In the genomic region with DNA sequence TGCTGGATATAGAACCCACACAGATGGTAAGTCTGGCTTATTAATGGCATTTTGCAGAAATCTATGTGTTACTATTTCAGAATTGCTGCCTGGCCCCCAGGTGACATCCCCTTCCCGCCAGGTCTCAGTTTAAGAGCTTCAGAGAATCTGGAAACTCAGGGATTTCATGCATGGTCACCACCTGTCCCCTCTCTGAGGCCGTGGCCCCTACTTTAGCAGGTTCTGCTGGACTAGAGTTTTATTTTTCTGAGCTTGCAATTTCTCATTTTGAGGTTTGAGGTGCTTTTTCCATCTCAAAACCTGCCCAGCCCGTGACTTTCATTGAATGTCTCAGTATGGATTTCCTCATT, we compare ENCODE assay signal across 33 cellular contexts.
"Had no signal": no experiment of that assay in that cellular context is flagged by ENCODE, and none has a peak within 500 bp of the region (broad histone marks: within the 10 kb centered on the region; RNA-seq: fewer than 3 reads in every experiment).

No MANE protein-coding gene starts in this region.

- ATAC-seq: activated CD8-positive, alpha-beta T cell treated with anti-CD3 and anti-CD28 coated beads for 36 hours; activated naive CD4-positive, alpha-beta T cell treated with anti-CD3 and anti-CD28 coated beads, Interleukin-2, amount 50 U/mL, for 72 hours; activated T-cell treated with anti-CD3 and anti-CD28 coated beads, Interleukin-2, amount 50 U/mL, for 4 hours; activated T-cell treated with anti-CD3 and anti-CD28 coated beads, Interleukin-2, amount 50 U/mL, for 72 hours; activated T-helper 17 cell treated with anti-CD3 and anti-CD28 coated beads, Interleukin-2, amount 50 U/mL, for 72 hours; body of pancreas had no signal

- H3K27ac Mint-ChIP-seq: activated B cell treated with CpG ODN at 0.5 μM for 24 hours; activated CD4-positive, alpha-beta memory T cell treated with anti-CD3 and anti-CD28 coated beads for 36 hours; activated CD4-positive, alpha-beta T cell treated with anti-CD3 and anti-CD28 coated beads, Interleukin-2, amount 10 ng/mL, durations not matched to agents 24 days and 14 days; activated CD8-positive, alpha-beta T cell treated with anti-CD3 and anti-CD28 coated beads for 36 hours; activated naive CD4-positive, alpha-beta T cell treated with anti-CD3 and anti-CD28 coated beads for 36 hours; activated naive CD4-positive, alpha-beta T cell treated with anti-CD3 and anti-CD28 coated beads, Interleukin-2, amount 50 U/mL, for 72 hours; activated naive CD8-positive, alpha-beta T cell treated with anti-CD3 and anti-CD28 coated beads for 36 hours; activated T-cell treated with anti-CD3 and anti-CD28 coated beads, Interleukin-2, amount 50 U/mL, for 72 hours; activated T-helper 1 cell treated with anti-CD3 and anti-CD28 coated beads, Interleukin-12 subunit alpha, Interleukin-12 subunit beta, Interleukin-2, Interleukin-4 antibody, amounts not matched to agents 30 ng/mL and 10 ng/mL and 1 ng/mL, durations not matched to agents 14 hours and 24 hours and 36 hours; activated T-helper 17 cell treated with anti-CD3 and anti-CD28 coated beads, Interleukin-2, amount 50 U/mL, for 72 hours; T-helper 1 cell treated with Interleukin-12 subunit alpha and Interleukin-12 subunit beta and Interleukin-4 antibody, amounts not matched to agents 30 μg/mL and 1 μg/mL, for 36 hours; T-helper 2 cell treated with Interferon-gamma antibody and Interleukin-4, amounts not matched to agents 5 μg/mL and 100 μg/mL, for 36 hours had no signal

- H3K4me1 Mint-ChIP-seq: activated B cell treated with CpG ODN at 0.5 μM for 24 hours; activated naive CD8-positive, alpha-beta T cell treated with anti-CD3 and anti-CD28 coated beads for 36 hours had no signal

- H3K27me3 Mint-ChIP-seq: activated naive CD8-positive, alpha-beta T cell treated with anti-CD3 and anti-CD28 coated beads for 36 hours; activated T-helper 17 cell treated with anti-CD3 and anti-CD28 coated beads, Interleukin-2, amount 50 U/mL, for 72 hours had no signal

- H3K4me3 Mint-ChIP-seq: activated B cell treated with CpG ODN at 0.5 μM for 24 hours; activated CD4-positive, alpha-beta memory T cell treated with anti-CD3 and anti-CD28 coated beads for 36 hours; activated CD4-positive, alpha-beta T cell treated with anti-CD3 and anti-CD28 coated beads, Interleukin-2, amount 10 ng/mL, durations not matched to agents 24 days and 14 days; activated CD8-positive, alpha-beta T cell treated with anti-CD3 and anti-CD28 coated beads for 36 hours; activated naive CD4-positive, alpha-beta T cell treated with anti-CD3 and anti-CD28 coated beads for 36 hours; activated naive CD8-positive, alpha-beta T cell treated with anti-CD3 and anti-CD28 coated beads for 36 hours; activated T-cell treated with anti-CD3 and anti-CD28 coated beads, Interleukin-2, amount 50 U/mL, for 4 hours; activated T-cell treated with anti-CD3 and anti-CD28 coated beads, Interleukin-2, amount 50 U/mL, for 72 hours; activated T-helper 1 cell treated with anti-CD3 and anti-CD28 coated beads, Interleukin-12 subunit alpha, Interleukin-12 subunit beta, Interleukin-2, Interleukin-4 antibody, amounts not matched to agents 30 ng/mL and 10 ng/mL and 1 ng/mL, durations not matched to agents 14 hours and 24 hours and 36 hours; activated T-helper 17 cell treated with anti-CD3 and anti-CD28 coated beads, Interleukin-2, amount 50 U/mL, for 72 hours; T-helper 1 cell treated with Interleukin-12 subunit alpha and Interleukin-12 subunit beta and Interleukin-4 antibody, amounts not matched to agents 30 μg/mL and 1 μg/mL, for 36 hours; T-helper 2 cell treated with Interferon-gamma antibody and Interleukin-4, amounts not matched to agents 5 μg/mL and 100 μg/mL, for 36 hours had no signal

- H3K9me3 Mint-ChIP-seq: activated B cell treated with CpG ODN at 0.5 μM for 24 hours; activated CD4-positive, alpha-beta T cell treated with anti-CD3 and anti-CD28 coated beads, Interleukin-2, amount 10 ng/mL, durations not matched to agents 24 days and 14 days; activated T-helper 1 cell treated with anti-CD3 and anti-CD28 coated beads, Interleukin-12 subunit alpha, Interleukin-12 subunit beta, Interleukin-2, Interleukin-4 antibody, amounts not matched to agents 30 ng/mL and 10 ng/mL and 1 ng/mL, durations not matched to agents 14 hours and 24 hours and 36 hours; T-helper 1 cell treated with Interleukin-12 subunit alpha and Interleukin-12 subunit beta and Interleukin-4 antibody, amounts not matched to agents 30 μg/mL and 1 μg/mL, for 36 hours; T-helper 2 cell treated with Interferon-gamma antibody and Interleukin-4, amounts not matched to agents 5 μg/mL and 100 μg/mL, for 36 hours had no signal

- DNase-seq: activated B cell treated with CpG ODN at 0.5 μM for 24 hours; activated CD4-positive, alpha-beta memory T cell treated with anti-CD3 and anti-CD28 coated beads for 36 hours; activated CD4-positive, alpha-beta T cell treated with anti-CD3 and anti-CD28 coated beads for 4 hours; activated CD4-positive, alpha-beta T cell treated with anti-CD3 and anti-CD28 coated beads, Interleukin-2, amount 10 ng/mL, durations not matched to agents 24 days and 14 days; activated CD4-positive, alpha-beta T cell treated with anti-CD3 and anti-CD28 coated beads, Interleukin-2, amount 50 U/mL, for 1 hour; activated CD4-positive, alpha-beta T cell treated with anti-CD3 and anti-CD28 coated beads, Interleukin-2, amount 50 U/mL, for 4 hours; activated CD4-positive, CD25-positive, alpha-beta regulatory T cell treated with anti-CD3 and anti-CD28 coated beads, Interleukin-2, amount 50 U/mL, for 72 hours; activated CD8-positive, alpha-beta memory T cell treated with anti-CD3 and anti-CD28 coated beads, Interleukin-2, amount 50 U/mL, for 4 hours; activated CD8-positive, alpha-beta T cell treated with anti-CD3 and anti-CD28 coated beads for 36 hours; activated effector memory CD4-positive, alpha-beta T cell treated with anti-CD3 and anti-CD28 coated beads, Interleukin-2, amount 50 U/mL, for 16 hours; activated gamma-delta T cell treated with Interleukin-2 at 50 U/mL for 16 hours; activated naive CD4-positive, alpha-beta T cell; activated naive CD4-positive, alpha-beta T cell treated with anti-CD3 and anti-CD28 coated beads for 36 hours; activated naive CD4-positive, alpha-beta T cell treated with anti-CD3 and anti-CD28 coated beads, Interleukin-2, amount 50 U/mL, for 16 hours; activated naive CD8-positive, alpha-beta T cell treated with anti-CD3 and anti-CD28 coated beads for 36 hours; activated T-cell treated with anti-CD3 and anti-CD28 coated beads for 4 hours; activated T-cell treated with anti-CD3 and anti-CD28 coated beads, Interleukin-2, amount 50 U/mL, for 1 hour; activated T-cell treated with anti-CD3 and anti-CD28 coated beads, Interleukin-2, amount 50 U/mL, for 4 hours; activated T-cell treated with anti-CD3 and anti-CD28 coated beads, Interleukin-2, amount 50 U/mL, for 72 hours; adrenal gland; amniotic stem cell; aorta; body of pancreas; brain microvascular endothelial cell; central memory CD4-positive, alpha-beta T cell; T-helper 1 cell; T-helper 2 cell; T-helper 9 cell had no signal
